ENCODE assay signal across 30 cellular contexts in genomic region chr7:20482071-20482470, GRCh38.
"Had no signal": no experiment of that assay in that cellular context is flagged by ENCODE, and none has a peak within 500 bp of the region (broad histone marks: within the 10 kb centered on the region; RNA-seq: fewer than 3 reads in every experiment).

No MANE protein-coding gene starts in this region.

- ATAC-seq: gastroesophageal sphincter, mucosa of descending colon, psoas muscle had no signal

- H3K4me3 ChIP-seq: ascending aorta, gastroesophageal sphincter, hepatocyte, left ventricle myocardium inferior, lung, mucosa of descending colon, psoas muscle, testis, uterus had no signal

- H3K36me3 ChIP-seq: ascending aorta, gastroesophageal sphincter, left ventricle myocardium inferior, uterus had no signal

- H3K9me3 ChIP-seq: psoas muscle, testis had no signal

- H3K27me3 ChIP-seq: ascending aorta, gastroesophageal sphincter, hepatocyte, testis had no signal

- H3K27ac ChIP-seq: ascending aorta, gastroesophageal sphincter, hepatocyte, left ventricle myocardium inferior, parathyroid adenoma, psoas muscle, testis, uterus, VCaP had no signal

- H3K4me1 ChIP-seq: ascending aorta, gastroesophageal sphincter, psoas muscle, testis, uterus had no signal

- H3K9ac ChIP-seq: parathyroid adenoma had no signal

- DNase-seq: activated CD4-positive, alpha-beta memory T cell treated with anti-CD3 and anti-CD28 coated beads for 36 hours; activated CD4-positive, alpha-beta T cell treated with anti-CD3 and anti-CD28 coated beads, Interleukin-2, amount 10 ng/mL, durations not matched to agents 24 days and 14 days; activated CD4-positive, CD25-positive, alpha-beta regulatory T cell treated with anti-CD3 and anti-CD28 coated beads, Interleukin-2, amount 50 U/mL, for 72 hours; activated CD8-positive, alpha-beta memory T cell treated with anti-CD3 and anti-CD28 coated beads, Interleukin-2, amount 50 U/mL, for 4 hours; activated effector memory CD4-positive, alpha-beta T cell treated with anti-CD3 and anti-CD28 coated beads, Interleukin-2, amount 50 U/mL, for 16 hours; activated naive CD4-positive, alpha-beta T cell treated with anti-CD3 and anti-CD28 coated beads for 36 hours; activated naive CD8-positive, alpha-beta T cell treated with anti-CD3 and anti-CD28 coated beads for 36 hours; activated T-cell treated with anti-CD3 and anti-CD28 coated beads, Interleukin-2, amount 50 U/mL, for 1 hour; dermis blood vessel endothelial cell; effector CD8-positive, alpha-beta T cell; islet precursor cell; left ventricle myocardium inferior; mesendoderm; mucosa of descending colon; nephron progenitor cell; occipital lobe; psoas muscle; stimulated activated CD4-positive, alpha-beta T cell treated with anti-CD3 and anti-CD28 coated beads, Interleukin-15, amount 100 ng/mL, for 24 hours; stimulated activated CD4-positive, alpha-beta T cell treated with anti-CD3 and anti-CD28 coated beads, Interleukin-2, amount 100 ng/mL, for 24 hours; stimulated activated naive CD4-positive, alpha-beta T cell; T-helper 9 cell; testis; trophoblast cell; uterus had no signal
